9 cellular contexts compared by ENCODE assay signal in the genomic region with DNA sequence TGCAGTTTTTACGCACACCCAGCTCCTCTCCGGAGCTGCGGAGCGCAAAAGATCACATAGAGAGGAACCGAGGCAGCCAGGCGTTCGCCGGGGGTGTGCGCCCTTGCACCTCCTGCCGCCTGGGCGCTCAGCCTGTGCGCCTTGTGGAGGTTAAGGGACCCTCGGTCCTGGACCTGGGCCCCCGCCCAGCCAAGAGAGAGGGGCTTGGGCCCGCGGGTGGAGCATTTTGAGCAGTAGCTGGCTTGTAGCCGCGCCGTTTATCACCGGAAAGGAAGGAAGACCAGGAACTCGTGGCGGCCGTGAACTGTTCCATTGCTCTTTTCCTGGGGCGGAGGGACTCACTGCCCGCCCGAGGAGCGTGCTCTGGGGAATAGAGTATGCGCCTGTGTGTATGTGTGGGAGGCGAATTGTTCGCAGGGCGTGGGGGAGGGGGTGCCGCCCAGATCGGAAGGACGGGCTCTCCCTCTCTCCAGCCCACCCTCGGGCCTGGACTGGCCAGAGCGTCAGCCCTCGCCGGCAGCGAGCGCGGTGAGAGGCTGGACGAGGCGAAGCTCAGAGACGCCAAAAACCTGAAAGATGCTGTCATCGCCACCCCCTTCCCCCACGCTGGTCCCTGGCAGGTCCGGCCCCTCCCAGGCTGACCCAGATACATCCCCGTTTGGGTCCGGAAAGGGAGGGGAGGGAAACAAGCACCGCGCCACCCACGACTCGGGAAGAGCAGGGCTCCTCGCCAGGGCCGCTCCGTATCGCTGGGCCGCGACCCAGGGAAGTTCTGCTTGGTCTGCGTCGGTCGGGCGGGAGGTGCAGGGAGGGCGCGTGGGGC. TPM values are rescaled to one million over a fixed set of nuclear protein-coding genes. Genes with fewer than 3 reads are reported as not detected.
A peak's percentile ranks its signal among the peaks of the same experiment; 100 is the strongest.
DNase-seq lines count a peak whose midpoint lies in the region; ATAC-seq, FAIRE-seq and TF ChIP-seq lines count a peak whose summit lies in the region.
"Had no signal": no experiment of that assay in that cellular context is flagged by ENCODE, and none has a peak within 500 bp of the region (broad histone marks: within the 10 kb centered on the region; RNA-seq: fewer than 3 reads in every experiment).

No MANE protein-coding gene starts in this region.

- H3K36me3 ChIP-seq in left lung, result no peaks in the 10 kb centered on the region
- no peaks in the 10 kb centered on the region for H3K36me3 ChIP-seq in upper lobe of right lung

- H3K9me3 ChIP-seq in left lung (peaks cover 0 to 8% of the 10 kb centered on the region in 2 donors), upper lobe of right lung (no peaks in the 10 kb centered on the region)

- ATAC-seq in left lung (peak; percentile 86), upper lobe of right lung (peak; percentile 83), GM19023 (IDR thresholded peaks at IDR 0.05; ENCODE audit: unreplicated experiment) (no peak)

- peak; percentile 5 for DNase-seq in NCI-H510A treated with DMSO at 0.1 percent for 48 hours (lab: John Stamatoyannopoulos, UW)
- no peak for DNase-seq in NCI-H510A (lab: John Stamatoyannopoulos, UW)
- peak; percentile 35 for DNase-seq in choroid plexus epithelial cell (ENCODE audit: low read depth)
- peak; percentile 67 to 83 for DNase-seq in left lung
- DNase-seq in upper lobe of right lung, result peak; percentile 78
- no peak for DNase-seq in D721Med (ENCODE audit: insufficient read length, low spot score)
- DNase-seq in activated CD4-positive, alpha-beta T cell treated with anti-CD3 and anti-CD28 coated beads, Interleukin-2, amount 50 U/mL, for 1 hour, result no peak

- intact Hi-C loops in left lung (cut with DNase I), result no loop called here
- intact Hi-C loops in upper lobe of right lung (cut with DNase I), result no loop called here

- FAIRE-seq in D721Med (lab: Jason Lieb, UNC), result no peak

- TF ChIP-seq CTCF in choroid plexus epithelial cell (conservative IDR thresholded peaks at IDR 0.05; ENCODE audit: low read depth, low read length) (no peak), left lung (IDR thresholded peaks at IDR 0.05) (no peak), upper lobe of right lung (IDR thresholded peaks at IDR 0.05) (no peak), D721Med (IDR thresholded peaks at IDR 0.05; ENCODE audit: insufficient read depth, missing control alignments) (no peak)

- H3K27me3 ChIP-seq in left lung (peaks cover 24 to 55% of the 10 kb centered on the region in 2 donors), upper lobe of right lung (peaks cover 38% of the 10 kb centered on the region)

- H3K4me1 ChIP-seq in left lung, result peaks cover 4 to 21% of the 10 kb centered on the region in 2 donors
- peaks cover 11% of the 10 kb centered on the region for H3K4me1 ChIP-seq in upper lobe of right lung

- H3K27ac ChIP-seq in left lung (peak overlapping the region; percentile 60 to 77), upper lobe of right lung (peak overlapping the region; percentile 78)

- peak overlapping the region; percentile 52 for H3K4me3 ChIP-seq in choroid plexus epithelial cell (ENCODE audit: low read depth, low read length)
- peak overlapping the region; percentile 29 to 31 for H3K4me3 ChIP-seq in left lung
- H3K4me3 ChIP-seq in upper lobe of right lung, result peak overlapping the region; percentile 46

RNA-seq across cellular contexts. Expression of gene WNT2, which starts 1.2 kb away (rescaled TPM):
- total RNA-seq in left lung, result 10 to 100 TPM; 21.7 to 36.2 TPM
- 12.9 TPM for total RNA-seq in upper lobe of right lung
- total RNA-seq: NCI-H460 had no signal

Comparison
In these comparisons a context has a peak if more than half of its experiments do, and no peak if none do; other contexts are left out.
1. DNase-seq: peak in NCI-H510A treated with DMSO at 0.1 percent for 48 hours (single experiment), choroid plexus epithelial cell (single experiment), left lung (2 of 2) and upper lobe of right lung (single experiment); none in NCI-H510A (single experiment), D721Med (single experiment) and activated CD4-positive, alpha-beta T cell treated with anti-CD3 and anti-CD28 coated beads, Interleukin-2, amount 50 U/mL, for 1 hour (single experiment).
2. Peak in every context shown above with its lines, with median percentiles within 50 percentile points of each other: H3K4me3 ChIP-seq.